In the genomic region with DNA sequence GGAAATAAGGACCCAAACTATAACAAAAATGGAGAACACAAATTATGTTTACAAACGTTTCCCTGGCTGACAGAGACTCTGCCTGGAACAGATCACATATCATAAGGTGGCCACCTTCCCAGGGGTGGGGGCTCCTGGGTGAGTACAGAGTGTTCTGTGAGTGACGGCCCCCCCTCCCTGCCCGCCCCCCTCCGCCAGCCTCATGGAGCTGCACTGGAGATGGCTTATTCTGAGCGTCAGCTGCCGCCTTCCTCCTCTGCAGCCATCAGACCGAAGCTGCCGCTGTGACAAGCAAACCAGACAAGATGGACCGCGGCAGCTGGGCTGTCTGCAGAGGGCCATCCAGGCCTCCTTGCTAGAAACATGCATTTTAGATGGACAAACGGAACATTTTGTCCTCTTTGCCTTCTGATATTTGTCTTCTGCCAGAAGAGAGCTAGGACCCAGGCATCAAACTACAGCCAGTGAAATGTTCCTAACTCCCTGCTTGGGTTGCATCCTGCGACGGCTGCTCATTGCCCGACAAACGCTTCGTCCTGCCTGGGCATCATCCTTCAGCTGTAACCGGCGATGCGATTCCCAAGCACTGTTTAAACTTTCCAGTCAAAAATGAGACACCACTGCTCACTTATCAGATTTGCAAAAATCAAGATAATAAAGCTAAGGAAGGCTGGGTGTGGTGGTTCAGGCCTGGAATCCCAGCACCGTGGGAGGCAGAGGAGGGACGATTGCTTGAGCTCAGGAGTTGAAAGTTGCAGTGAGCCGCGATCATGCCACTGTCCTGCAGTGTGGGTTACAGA, we compare ENCODE assay signal across 1 cellular context.
TF ChIP-seq lines count a peak whose summit lies in the region.

No MANE protein-coding gene starts in this region.

TF ChIP-seq in K562, 482 proteins besides CTCF, POLR2A, EP300 and RAD21:
- TF ChIP-seq NRF1 (conservative IDR thresholded peaks at IDR 0.05 in 1 of 2, IDR thresholded peaks at IDR 0.05 in 1 of 2), result no peak
- TF ChIP-seq MYBL2 (IDR thresholded peaks at IDR 0.05; ENCODE audit: low read depth), result no peak
- no peak for TF ChIP-seq MYBL2 (CRISPR knock-in tag; IDR thresholded peaks at IDR 0.05; ENCODE audit: borderline replicate concordance)
- TF ChIP-seq EZH2 (IDR thresholded peaks at IDR 0.05; ENCODE audit: borderline replicate concordance, low read depth, low read length), result peak; percentile 60
- no peak for TF ChIP-seq SUPT5H (IDR thresholded peaks at IDR 0.05)
